ENCODE assay signal across 15 cellular contexts in the genomic region with DNA sequence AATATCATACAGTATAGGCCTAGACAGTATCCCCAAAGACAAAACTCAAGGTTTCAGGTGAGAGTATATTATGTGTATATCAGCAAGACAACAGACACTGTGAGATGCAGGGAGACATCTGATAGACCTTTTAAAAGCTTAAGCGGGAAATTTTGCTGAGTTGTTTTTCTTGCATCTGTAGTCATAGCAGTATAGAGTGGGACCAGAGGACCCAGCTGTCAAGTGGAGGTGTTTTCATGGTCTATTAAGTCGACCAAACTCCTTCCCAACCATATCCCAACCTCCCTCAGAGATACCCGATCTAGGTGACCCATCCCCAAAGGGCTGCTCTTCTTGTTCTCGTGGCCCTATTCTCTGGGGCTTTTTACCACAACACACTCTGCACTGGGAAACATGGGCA.
"Had no signal": no experiment of that assay in that cellular context is flagged by ENCODE, and none has a peak within 500 bp of the region (broad histone marks: within the 10 kb centered on the region; RNA-seq: fewer than 3 reads in every experiment).

No MANE protein-coding gene starts in this region.

- H3K4me1 Mint-ChIP-seq: memory B cell had no signal

- H3K4me3 ChIP-seq: gastrocnemius medialis, vagina had no signal

- H3K27me3 Mint-ChIP-seq: memory B cell had no signal

- H3K27ac ChIP-seq: gastrocnemius medialis, vagina, VCaP had no signal

- H3K9me3 ChIP-seq: gastrocnemius medialis, vagina had no signal

- H3K9me3 Mint-ChIP-seq: activated naive CD4-positive, alpha-beta T cell treated with anti-CD3 and anti-CD28 coated beads for 36 hours; memory B cell had no signal

- H3K4me1 ChIP-seq: gastrocnemius medialis, vagina had no signal

- ATAC-seq: gastrocnemius medialis, left ventricle myocardium superior had no signal

- H3K4me3 Mint-ChIP-seq: activated naive CD4-positive, alpha-beta T cell treated with anti-CD3 and anti-CD28 coated beads for 36 hours; memory B cell had no signal

- H3K27ac Mint-ChIP-seq: activated naive CD4-positive, alpha-beta T cell treated with anti-CD3 and anti-CD28 coated beads for 36 hours; memory B cell had no signal

- H3K27me3 ChIP-seq: gastrocnemius medialis, vagina had no signal

- DNase-seq: activated CD4-positive, alpha-beta T cell treated with anti-CD3 and anti-CD28 coated beads, Interleukin-2, amount 50 U/mL, for 1 hour; activated CD4-positive, CD25-positive, alpha-beta regulatory T cell treated with anti-CD3 and anti-CD28 coated beads, Interleukin-2, amount 50 U/mL, for 72 hours; activated naive CD4-positive, alpha-beta T cell treated with anti-CD3 and anti-CD28 coated beads for 36 hours; cerebellar nuclear complex; cortex of kidney; gastrocnemius medialis; head of caudate nucleus; left ventricle myocardium superior; stimulated activated CD8-positive, alpha-beta memory T cell treated with anti-CD3 and anti-CD28 coated beads, Interleukin-4, amount 100 ng/mL, for 48 hours; stimulated activated naive CD4-positive, alpha-beta T cell; T-helper 2 cell; trophoblast cell had no signal

- H3K36me3 ChIP-seq: gastrocnemius medialis, vagina had no signal
